Comparison of ENCODE assay signal across 31 cellular contexts in genomic region chr2:99942948-99943347, GRCh38.
"Had no signal": no experiment of that assay in that cellular context is flagged by ENCODE, and none has a peak within 500 bp of the region (broad histone marks: within the 10 kb centered on the region; RNA-seq: fewer than 3 reads in every experiment).

No MANE protein-coding gene starts in this region.

- H2AFZ ChIP-seq: neural progenitor cell had no signal

- H3K27me3 Mint-ChIP-seq: naive B cell; stimulated activated memory B cell treated with anti-CD40 and anti-IgM and Interleukin-4, amounts not matched to agents 10 μg/mL and 1 μg/mL and 100 μg/mL, for 72 hours had no signal

- H3K4me2 ChIP-seq: neural progenitor cell, smooth muscle cell had no signal

- H3K9me3 Mint-ChIP-seq: immature natural killer cell; naive B cell; natural killer cell; neural progenitor cell; stimulated activated memory B cell treated with anti-CD40 and anti-IgM and Interleukin-4, amounts not matched to agents 10 μg/mL and 1 μg/mL and 100 μg/mL, for 72 hours had no signal

- H3K9me3 ChIP-seq: left lung, neutrophil, ovary, right atrium auricular region, right lobe of liver, stomach, testis, thyroid gland, transverse colon, upper lobe of left lung, vagina had no signal

- H3K27ac Mint-ChIP-seq: immature natural killer cell; mesothelial cell of epicardium; natural killer cell; nephron progenitor cell; neural progenitor cell; progenitor cell of endocrine pancreas; stimulated activated memory B cell treated with anti-CD40 and anti-IgM and Interleukin-4, amounts not matched to agents 10 μg/mL and 1 μg/mL and 100 μg/mL, for 72 hours had no signal

- H3K36me3 ChIP-seq: left lung, neural progenitor cell, neutrophil, ovary, right atrium auricular region, right lobe of liver, stomach, thyroid gland, transverse colon, upper lobe of left lung, vagina had no signal

- H3K36me3 Mint-ChIP-seq: immature natural killer cell, natural killer cell, neural progenitor cell had no signal

- H3K4me1 Mint-ChIP-seq: immature natural killer cell, mesothelial cell of epicardium, natural killer cell, neural progenitor cell had no signal

- FAIRE-seq: islet of Langerhans, kidney had no signal

- H3K27ac ChIP-seq: left lung, neural progenitor cell, neutrophil, ovary, right atrium auricular region, right lobe of liver, stomach, testis, thyroid gland, transverse colon, upper lobe of left lung, vagina had no signal

- H3K4me1 ChIP-seq: left lung, neural progenitor cell, testis, transverse colon, upper lobe of left lung, vagina had no signal

- DNase-seq: hypothalamus; immature natural killer cell; kidney; left colon; left lung; mesendoderm; naive B cell; natural killer cell; nephron progenitor cell; occipital lobe; ovary; right lobe of liver; stimulated activated CD4-positive, alpha-beta T cell treated with anti-CD3 and anti-CD28 coated beads, Interleukin-1b, Interleukin-23, amount 100 ng/mL, for 48 hours; stimulated activated CD4-positive, alpha-beta T cell treated with anti-CD3 and anti-CD28 coated beads, Interleukin-2, amount 100 ng/mL, for 48 hours; stimulated activated CD4-positive, alpha-beta T cell treated with anti-CD3 and anti-CD28 coated beads, Interleukin-4, amount 100 ng/mL, for 4 hours; stimulated activated CD8-positive, alpha-beta memory T cell treated with anti-CD3 and anti-CD28 coated beads, Interleukin-4, amount 100 ng/mL, for 48 hours; stimulated activated naive CD8-positive, alpha-beta T cell treated with anti-CD3 and anti-CD28 coated beads, Interleukin-15, Interleukin-2, amounts not matched to agents 100 U/mL and 50 U/mL, for 24 hours; stomach; testis; thyroid gland; transverse colon; upper lobe of left lung had no signal

- ATAC-seq: left colon; left lung; natural killer cell; right lobe of liver; stimulated activated memory B cell treated with anti-CD40 and anti-IgM and Interleukin-4, amounts not matched to agents 10 μg/mL and 1 μg/mL and 100 μg/mL, for 72 hours; stimulated activated naive CD8-positive, alpha-beta T cell treated with anti-CD3 and anti-CD28 coated beads, Interleukin-15, Interleukin-2, amounts not matched to agents 100 U/mL and 50 U/mL, for 24 hours had no signal

- H3K27me3 ChIP-seq: left lung, neural progenitor cell, neutrophil, ovary, right atrium auricular region, right lobe of liver, stomach, testis, thyroid gland, transverse colon, upper lobe of left lung, vagina had no signal

- H3K4me3 Mint-ChIP-seq: immature natural killer cell; mesothelial cell of epicardium; natural killer cell; nephron progenitor cell; neural progenitor cell; stimulated activated memory B cell treated with anti-CD40 and anti-IgM and Interleukin-4, amounts not matched to agents 10 μg/mL and 1 μg/mL and 100 μg/mL, for 72 hours had no signal

- H3K9ac ChIP-seq: neural progenitor cell had no signal

- H3K4me3 ChIP-seq: left lung, neural progenitor cell, ovary, right atrium auricular region, right lobe of liver, smooth muscle cell, stomach, testis, thyroid gland, transverse colon, upper lobe of left lung, vagina had no signal
